ENCODE assay signal across 20 cellular contexts in genomic region chr12:87922721-87923120, GRCh38.
"Had no signal": no experiment of that assay in that cellular context is flagged by ENCODE, and none has a peak within 500 bp of the region (broad histone marks: within the 10 kb centered on the region; RNA-seq: fewer than 3 reads in every experiment).

No MANE protein-coding gene starts in this region.

- H3K36me3 ChIP-seq: left ventricle myocardium inferior, lower lobe of right lung, ovary, right atrium auricular region, tibial artery, upper lobe of left lung, uterus had no signal

- H3K27me3 ChIP-seq: ovary, right atrium auricular region, tibial artery, upper lobe of left lung, uterus had no signal

- H3K27ac ChIP-seq: coronary artery, left ventricle myocardium inferior, lower lobe of right lung, ovary, right atrium auricular region, tibial artery, upper lobe of left lung, uterus had no signal

- H3K27ac Mint-ChIP-seq: endodermal cell; immature natural killer cell; memory B cell; naive thymus-derived CD4-positive, alpha-beta T cell; stimulated activated effector memory CD8-positive, alpha-beta T cell treated with anti-CD3 and anti-CD28 coated beads, Interleukin-12 subunit alpha, Interleukin-12 subunit beta, amount 100 ng/mL, for 72 hours had no signal

- ATAC-seq: lower lobe of right lung; naive thymus-derived CD4-positive, alpha-beta T cell; stimulated activated effector memory CD8-positive, alpha-beta T cell treated with anti-CD3 and anti-CD28 coated beads, Interleukin-12 subunit alpha, Interleukin-12 subunit beta, amount 100 ng/mL, for 72 hours; stimulated activated naive CD8-positive, alpha-beta T cell treated with anti-CD3 and anti-CD28 coated beads, Interleukin-15, Interleukin-2, amounts not matched to agents 100 U/mL and 50 U/mL, for 24 hours had no signal

- H3K9me3 Mint-ChIP-seq: endodermal cell; memory B cell; stimulated activated effector memory CD8-positive, alpha-beta T cell treated with anti-CD3 and anti-CD28 coated beads, Interleukin-12 subunit alpha, Interleukin-12 subunit beta, amount 100 ng/mL, for 72 hours had no signal

- H3K4me3 ChIP-seq: coronary artery, left ventricle myocardium inferior, lower lobe of right lung, ovary, right atrium auricular region, tibial artery, upper lobe of left lung, uterus had no signal

- H3K9me3 ChIP-seq: left ventricle myocardium inferior, lower lobe of right lung, ovary, right atrium auricular region, tibial artery, upper lobe of left lung, uterus had no signal

- H3K4me1 Mint-ChIP-seq: endodermal cell; immature natural killer cell; memory B cell; naive thymus-derived CD4-positive, alpha-beta T cell; stimulated activated effector memory CD8-positive, alpha-beta T cell treated with anti-CD3 and anti-CD28 coated beads, Interleukin-12 subunit alpha, Interleukin-12 subunit beta, amount 100 ng/mL, for 72 hours had no signal

- H3K27me3 Mint-ChIP-seq: memory B cell; naive thymus-derived CD4-positive, alpha-beta T cell had no signal

- H3K4me1 ChIP-seq: left ventricle myocardium inferior, lower lobe of right lung, right atrium auricular region, tibial artery, upper lobe of left lung, uterus had no signal

- DNase-seq: cerebellar nuclear complex; effector CD4-positive, alpha-beta T cell; endodermal cell; erythroblast; immature natural killer cell; left ventricle myocardium inferior; lower lobe of right lung; midbrain; naive thymus-derived CD4-positive, alpha-beta T cell; ovary; stimulated activated CD4-positive, alpha-beta T cell treated with anti-CD3 and anti-CD28 coated beads, Interleukin-4, amount 100 ng/mL, for 1 hour; stimulated activated CD8-positive, alpha-beta memory T cell treated with anti-CD3 and anti-CD28 coated beads, Interleukin-4, amount 100 ng/mL, for 48 hours; stimulated activated naive CD8-positive, alpha-beta T cell treated with anti-CD3 and anti-CD28 coated beads, Interleukin-15, Interleukin-2, amounts not matched to agents 100 U/mL and 50 U/mL, for 24 hours; tibial artery; upper lobe of left lung; uterus had no signal

- H3K36me3 Mint-ChIP-seq: immature natural killer cell; memory B cell; naive thymus-derived CD4-positive, alpha-beta T cell; stimulated activated effector memory CD8-positive, alpha-beta T cell treated with anti-CD3 and anti-CD28 coated beads, Interleukin-12 subunit alpha, Interleukin-12 subunit beta, amount 100 ng/mL, for 72 hours had no signal

- H3K4me3 Mint-ChIP-seq: endodermal cell; immature natural killer cell; memory B cell; naive thymus-derived CD4-positive, alpha-beta T cell; stimulated activated effector memory CD8-positive, alpha-beta T cell treated with anti-CD3 and anti-CD28 coated beads, Interleukin-12 subunit alpha, Interleukin-12 subunit beta, amount 100 ng/mL, for 72 hours had no signal
